Comparison of ENCODE assay signal across 8 cellular contexts in the genomic region with DNA sequence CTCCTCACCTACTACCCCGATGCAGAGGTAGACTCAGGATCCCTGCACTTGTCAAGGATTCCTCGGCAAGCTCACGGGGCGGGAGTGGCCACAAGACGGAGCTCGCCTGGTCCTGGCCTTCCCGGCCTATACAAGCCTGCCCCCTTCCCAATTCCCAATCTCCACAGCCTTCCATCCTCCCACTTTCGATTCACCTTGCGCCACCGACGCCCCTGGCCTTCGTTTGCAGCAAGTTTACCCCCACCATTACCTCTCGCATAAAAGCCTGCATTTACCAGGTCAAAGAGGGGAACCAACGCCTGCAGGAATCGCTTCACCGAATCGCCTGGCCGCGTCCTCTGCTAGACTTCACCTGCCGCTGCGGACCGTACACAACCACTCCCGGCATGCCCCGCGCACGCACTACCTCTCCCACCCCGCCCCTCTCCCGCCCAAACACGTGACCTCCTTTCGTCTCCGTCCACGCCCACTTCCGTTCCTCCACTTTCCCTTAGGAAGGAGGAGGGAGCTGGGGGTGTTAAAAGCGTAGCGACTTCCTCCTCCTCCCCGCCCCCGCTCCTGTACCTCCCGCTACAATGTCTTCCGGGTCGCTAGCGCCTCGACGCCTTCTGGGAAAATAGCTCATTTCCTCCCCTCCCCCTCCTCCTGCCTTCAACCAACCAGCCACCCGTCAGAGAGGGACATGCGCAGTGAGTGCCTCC. TPM values are rescaled to one million over a fixed set of nuclear protein-coding genes. Genes with fewer than 3 reads are reported as not detected.
DNase-seq lines count a peak whose midpoint lies in the region; ATAC-seq and TF ChIP-seq lines count a peak whose summit lies in the region.

A gene (minus strand): TSS at position 380 of the 701 bp plus-strand sequence. CDS start 44,779 bp downstream, outside the sequence.

- peak within 1 kb of the TSS; percentile 90 to 91 for H3K27ac ChIP-seq in SK-N-SH (ENCODE audit: low read depth in 2 of 2, low read length in 1 of 2)
- peak within 1 kb of the TSS; percentile 94 for H3K27ac ChIP-seq in suprapubic skin

- no peaks in the 10 kb centered on the region for H3K9me2 ChIP-seq in SK-N-SH

- H3K9ac ChIP-seq in SK-N-SH: peak within 1 kb of the TSS; percentile 86

- H3K27me3 ChIP-seq in SK-N-SH (ENCODE audit: insufficient read depth) (no peaks in the 10 kb centered on the region), suprapubic skin (no peaks in the 10 kb centered on the region)

- H3K4me3 ChIP-seq in SK-N-SH (ENCODE audit: low read depth in 2 of 2, low read length in 1 of 2) (peak within 1 kb of the TSS; percentile 86 to 94), suprapubic skin (peak within 1 kb of the TSS; percentile 89)

- POLR2A ChIA-PET in SK-N-SH (lab: Yijun Ruan, JAX): interaction anchor here (0.6 to 1.2 kb wide), 6 partner anchors 10 to 949 kb away, joined by 3 to 6 read pairs (median 3); no protein-coding TSS in a partner anchor

- H2AFZ ChIP-seq in SK-N-SH (ENCODE audit: low read depth): peak within 1 kb of the TSS; percentile 83

- H3K4me1 ChIP-seq in SK-N-SH (ENCODE audit: control insufficient read depth in 1 of 2, insufficient read depth in 2 of 2, low read depth in 1 of 2, low read length in 1 of 2) (peaks cover 6 to 14% of the 10 kb centered on the region in 2 experiments; a peak in 2 of 4 replicates), suprapubic skin (peaks cover 33% of the 10 kb centered on the region)

- peak within 1 kb of the TSS; percentile 85 for H3K4me2 ChIP-seq in SK-N-SH

- DNase-seq in GM10266 (ENCODE audit: extremely low spot score) (peak; percentile 81), NCI-H1048 (lab: John Stamatoyannopoulos, UW) (peak; percentile 99), SK-N-SH (peak; percentile 84), globus pallidus (ENCODE audit: low spot score) (peak; percentile 100), nucleus accumbens (lab: John Stamatoyannopoulos, UW) (peak; percentile 89 to 99 (median 98)), suprapubic skin (ENCODE audit: low spot score in 2 of 2) (peak; percentile 99)
- peak; percentile 96 for DNase-seq in activated naive CD4-positive, alpha-beta T cell treated with anti-CD3 and anti-CD28 coated beads, Interleukin-2, amount 50 U/mL, for 16 hours

- H3K79me2 ChIP-seq in SK-N-SH (ENCODE audit: insufficient read depth): peaks cover 92% of the 10 kb centered on the region

- no peaks in the 10 kb centered on the region for H3K9me3 ChIP-seq in SK-N-SH
- H3K9me3 ChIP-seq in suprapubic skin: no peaks in the 10 kb centered on the region

- TF ChIP-seq CTCF in GM10266 (IDR thresholded peaks at IDR 0.05; ENCODE audit: control insufficient read depth, insufficient read depth, low read depth, missing control alignments) (peak; percentile 24), SK-N-SH (IDR thresholded peaks at IDR 0.05) (peak; percentile 60), suprapubic skin (IDR thresholded peaks at IDR 0.05) (peak in 1 of 2 donors; percentile 40)

- CTCF ChIA-PET in SK-N-SH (lab: Yijun Ruan, JAX): interaction anchor here (0.8 to 5.2 kb wide), 11 partner anchors 13 to 489 kb away, joined by 3 to 23 read pairs (median 3); no protein-coding TSS in a partner anchor

- 2% methylated on average over 42 of the region's 45 CpGs for WGBS in SK-N-SH (ENCODE audit: low lambda C conversion rate)
- WGBS in suprapubic skin: under 1% methylated on average over 45 of the region's 45 CpGs

- peak in 1 of 2 experiments; percentile 50; a peak in 2 of 4 replicates for TF ChIP-seq EP300 in SK-N-SH (IDR thresholded peaks at IDR 0.05; ENCODE audit: borderline replicate concordance in 1 of 2, low read depth in 1 of 2, low read length in 1 of 2)
- no peak for TF ChIP-seq EP300 in suprapubic skin (IDR thresholded peaks at IDR 0.05)

- H4K20me1 ChIP-seq in SK-N-SH (ENCODE audit: insufficient read depth): peaks cover 14% of the 10 kb centered on the region; the same call in 1 of the 2 replicates

- no peak for TF ChIP-seq POLR2A in suprapubic skin (IDR thresholded peaks at IDR 0.05)

- peak; percentile 49 for TF ChIP-seq RAD21 in SK-N-SH (IDR thresholded peaks at IDR 0.05; ENCODE audit: low read length)

- peaks cover 8% of the 10 kb centered on the region for H3F3A ChIP-seq in SK-N-SH (replicated peaks; ENCODE audit: insufficient read depth)

- H3K36me3 ChIP-seq in SK-N-SH (replicated peaks in 1 of 2; ENCODE audit: control insufficient read depth in 1 of 2, insufficient read depth in 2 of 2, low read length in 1 of 2): peaks cover 0 to 4% of the 10 kb centered on the region in 2 experiments
- H3K36me3 ChIP-seq in suprapubic skin: no peaks in the 10 kb centered on the region

- peak; percentile 80 for ATAC-seq in HG02588 (IDR thresholded peaks at IDR 0.05; ENCODE audit: unreplicated experiment)

TF ChIP-seq in SK-N-SH, 30 proteins besides CTCF, POLR2A, EP300 and RAD21 (continues in another document):
- TF ChIP-seq FOXJ3 (CRISPR knock-in tag; IDR thresholded peaks at IDR 0.05): no peak
- TF ChIP-seq RCOR1 (IDR thresholded peaks at IDR 0.05; ENCODE audit: low read length): no peak
- TF ChIP-seq MEF2A (IDR thresholded peaks at IDR 0.05; ENCODE audit: borderline replicate concordance, low read depth): no peak
- TF ChIP-seq CHD2 (IDR thresholded peaks at IDR 0.05; ENCODE audit: low read length, partially characterized antibody): peak; percentile 98
- TF ChIP-seq FOSL2 (IDR thresholded peaks at IDR 0.05; ENCODE audit: borderline replicate concordance, low read depth): no peak
- TF ChIP-seq, protein P1, sequence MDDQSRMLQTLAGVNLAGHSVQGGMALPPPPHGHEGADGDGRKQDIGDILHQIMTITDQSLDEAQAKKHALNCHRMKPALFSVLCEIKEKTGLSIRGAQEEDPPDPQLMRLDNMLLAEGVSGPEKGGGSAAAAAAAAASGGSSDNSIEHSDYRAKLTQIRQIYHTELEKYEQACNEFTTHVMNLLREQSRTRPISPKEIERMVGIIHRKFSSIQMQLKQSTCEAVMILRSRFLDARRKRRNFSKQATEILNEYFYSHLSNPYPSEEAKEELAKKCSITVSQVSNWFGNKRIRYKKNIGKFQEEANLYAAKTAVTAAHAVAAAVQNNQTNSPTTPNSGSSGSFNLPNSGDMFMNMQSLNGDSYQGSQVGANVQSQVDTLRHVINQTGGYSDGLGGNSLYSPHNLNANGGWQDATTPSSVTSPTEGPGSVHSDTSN (IDR thresholded peaks at IDR 0.05): peak; percentile 36
- no peak for TF ChIP-seq RFX5 (IDR thresholded peaks at IDR 0.05; ENCODE audit: low read length)
- no peak for TF ChIP-seq FOXM1 (IDR thresholded peaks at IDR 0.05; ENCODE audit: low read depth)
- peak; percentile 49 for TF ChIP-seq SMC3 (IDR thresholded peaks at IDR 0.05; ENCODE audit: low read depth, low read length)
- TF ChIP-seq, protein P2, sequence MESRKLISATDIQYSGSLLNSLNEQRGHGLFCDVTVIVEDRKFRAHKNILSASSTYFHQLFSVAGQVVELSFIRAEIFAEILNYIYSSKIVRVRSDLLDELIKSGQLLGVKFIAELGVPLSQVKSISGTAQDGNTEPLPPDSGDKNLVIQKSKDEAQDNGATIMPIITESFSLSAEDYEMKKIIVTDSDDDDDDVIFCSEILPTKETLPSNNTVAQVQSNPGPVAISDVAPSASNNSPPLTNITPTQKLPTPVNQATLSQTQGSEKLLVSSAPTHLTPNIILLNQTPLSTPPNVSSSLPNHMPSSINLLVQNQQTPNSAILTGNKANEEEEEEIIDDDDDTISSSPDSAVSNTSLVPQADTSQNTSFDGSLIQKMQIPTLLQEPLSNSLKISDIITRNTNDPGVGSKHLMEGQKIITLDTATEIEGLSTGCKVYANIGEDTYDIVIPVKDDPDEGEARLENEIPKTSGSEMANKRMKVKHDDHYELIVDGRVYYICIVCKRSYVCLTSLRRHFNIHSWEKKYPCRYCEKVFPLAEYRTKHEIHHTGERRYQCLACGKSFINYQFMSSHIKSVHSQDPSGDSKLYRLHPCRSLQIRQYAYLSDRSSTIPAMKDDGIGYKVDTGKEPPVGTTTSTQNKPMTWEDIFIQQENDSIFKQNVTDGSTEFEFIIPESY (IDR thresholded peaks at IDR 0.05; ENCODE audit: borderline replicate concordance, low read depth): no peak
- TF ChIP-seq GATA2 (CRISPR knock-in tag; IDR thresholded peaks at IDR 0.05): no peak; the same call in 1 of the 2 replicates
- no peak for TF ChIP-seq NFIC (IDR thresholded peaks at IDR 0.05; ENCODE audit: borderline replicate concordance)
- peak; percentile 91 for TF ChIP-seq ELF1 (IDR thresholded peaks at IDR 0.05)
- TF ChIP-seq, protein P3, sequence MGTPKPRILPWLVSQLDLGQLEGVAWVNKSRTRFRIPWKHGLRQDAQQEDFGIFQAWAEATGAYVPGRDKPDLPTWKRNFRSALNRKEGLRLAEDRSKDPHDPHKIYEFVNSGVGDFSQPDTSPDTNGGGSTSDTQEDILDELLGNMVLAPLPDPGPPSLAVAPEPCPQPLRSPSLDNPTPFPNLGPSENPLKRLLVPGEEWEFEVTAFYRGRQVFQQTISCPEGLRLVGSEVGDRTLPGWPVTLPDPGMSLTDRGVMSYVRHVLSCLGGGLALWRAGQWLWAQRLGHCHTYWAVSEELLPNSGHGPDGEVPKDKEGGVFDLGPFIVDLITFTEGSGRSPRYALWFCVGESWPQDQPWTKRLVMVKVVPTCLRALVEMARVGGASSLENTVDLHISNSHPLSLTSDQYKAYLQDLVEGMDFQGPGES (IDR thresholded peaks at IDR 0.05; ENCODE audit: low read depth, low read length): no peak
- TF ChIP-seq, protein P4, sequence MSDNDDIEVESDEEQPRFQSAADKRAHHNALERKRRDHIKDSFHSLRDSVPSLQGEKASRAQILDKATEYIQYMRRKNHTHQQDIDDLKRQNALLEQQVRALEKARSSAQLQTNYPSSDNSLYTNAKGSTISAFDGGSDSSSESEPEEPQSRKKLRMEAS (IDR thresholded peaks at IDR 0.05; ENCODE audit: low read depth): peak; percentile 66
- peak; percentile 61; the same call in 1 of the 2 replicates for TF ChIP-seq SIN3A (IDR thresholded peaks at IDR 0.05; ENCODE audit: borderline replicate concordance, low read depth, low read length)
- TF ChIP-seq TEAD4 (IDR thresholded peaks at IDR 0.05; ENCODE audit: borderline replicate concordance, insufficient read depth): no peak
- TF ChIP-seq MXI1 (IDR thresholded peaks at IDR 0.05; ENCODE audit: low read depth, low read length): peak; percentile 82
- TF ChIP-seq, protein P5, sequence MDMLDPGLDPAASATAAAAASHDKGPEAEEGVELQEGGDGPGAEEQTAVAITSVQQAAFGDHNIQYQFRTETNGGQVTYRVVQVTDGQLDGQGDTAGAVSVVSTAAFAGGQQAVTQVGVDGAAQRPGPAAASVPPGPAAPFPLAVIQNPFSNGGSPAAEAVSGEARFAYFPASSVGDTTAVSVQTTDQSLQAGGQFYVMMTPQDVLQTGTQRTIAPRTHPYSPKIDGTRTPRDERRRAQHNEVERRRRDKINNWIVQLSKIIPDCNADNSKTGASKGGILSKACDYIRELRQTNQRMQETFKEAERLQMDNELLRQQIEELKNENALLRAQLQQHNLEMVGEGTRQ (IDR thresholded peaks at IDR 0.05; ENCODE audit: borderline replicate concordance, low read depth, low read length): peak; percentile 64

RNA-seq across cellular contexts. Expression of the gene that starts here (rescaled TPM):
- polyA plus RNA-seq in SK-N-SH (2012; rRNA removed): 15.2 and 22.0 TPM in 2 replicates
- 26.0 and 29.7 TPM in 2 replicates for polyA plus RNA-seq in SK-N-SH (2012; cell fraction: cytosol; rRNA removed)
- 7.9 and 19.1 TPM in 2 replicates for polyA plus RNA-seq in SK-N-SH (2012; cell fraction: nucleus; rRNA removed)
- total RNA-seq in suprapubic skin: 10 to 100 TPM; 35.0 to 77.2 (median 57.4) TPM

Comparison
In these comparisons a context has a peak if more than half of its experiments do, and no peak if none do; other contexts are left out.
1. Peak in every context shown above with its lines: DNase-seq, ATAC-seq, H3K4me3 ChIP-seq and H3K27ac ChIP-seq.